In genomic region chr2:102080451-102081054, GRCh38 we compare ENCODE assay signal across 1 cellular context.
A peak's percentile ranks its signal among the peaks of the same experiment; 100 is the strongest.
TF ChIP-seq lines count a peak whose summit lies in the region.

No MANE protein-coding gene starts in this region.

TF ChIP-seq in GM12878, 131 proteins besides CTCF, POLR2A, EP300 and RAD21 (continued from another document and continues in another):
- TF ChIP-seq NKRF (conservative IDR thresholded peaks at IDR 0.05) (no peak), BACH1 (IDR thresholded peaks at IDR 0.05; ENCODE audit: borderline replicate concordance) (peak; percentile 98), ZBTB33 (IDR thresholded peaks at IDR 0.05) (no peak), NR2C2 (IDR thresholded peaks at IDR 0.05; ENCODE audit: borderline replicate concordance, control insufficient read depth, insufficient read length, low read depth) (no peak), HCFC1 (IDR thresholded peaks at IDR 0.05; ENCODE audit: low read length) (no peak), ASH2L (IDR thresholded peaks at IDR 0.05; ENCODE audit: borderline replicate concordance, low read depth) (no peak), ZSCAN29 (IDR thresholded peaks at IDR 0.05) (no peak), RELA (IDR thresholded peaks at IDR 0.05; ENCODE audit: borderline replicate concordance, partially characterized antibody) (no peak), HSF1 (IDR thresholded peaks at IDR 0.05; ENCODE audit: low read depth, low read length) (no peak), ATF3 (IDR thresholded peaks at IDR 0.05; ENCODE audit: borderline replicate concordance, extremely low read depth, low read depth, low read length) (no peak), NBN (IDR thresholded peaks at IDR 0.05) (no peak), KDM1A (IDR thresholded peaks at IDR 0.05; ENCODE audit: borderline replicate concordance) (no peak), MXI1 (IDR thresholded peaks at IDR 0.05; ENCODE audit: low read depth, low read length) (no peak), ZNF687 (IDR thresholded peaks at IDR 0.05) (no peak), SP1 (IDR thresholded peaks at IDR 0.05; ENCODE audit: low read depth, low read length) (no peak), TARDBP (IDR thresholded peaks at IDR 0.05; ENCODE audit: borderline replicate concordance) (no peak), IKZF1 (conservative IDR thresholded peaks at IDR 0.05) (peak; percentile 69), ZNF384 (IDR thresholded peaks at IDR 0.05; ENCODE audit: borderline replicate concordance, low read depth, low read length) (no peak), ELK1 (IDR thresholded peaks at IDR 0.05; ENCODE audit: low read depth, low read length) (no peak), BCL11A (IDR thresholded peaks at IDR 0.05; ENCODE audit: low read depth, low read length) (peak; percentile 68; the same call in 1 of the 2 replicates), ATF7 (IDR thresholded peaks at IDR 0.05; ENCODE audit: low read depth) (peak; percentile 95), CHD4 (IDR thresholded peaks at IDR 0.05) (no peak), MYC (IDR thresholded peaks at IDR 0.05; ENCODE audit: insufficient read depth, insufficient read length, insufficient replicate concordance, low read length, severe bottlenecking) (no peak), RCOR1 (conservative IDR thresholded peaks at IDR 0.05; ENCODE audit: low read depth, low read length) (no peak), PRDM15 (CRISPR knock-in tag; IDR thresholded peaks at IDR 0.05) (no peak), RELB (IDR thresholded peaks at IDR 0.05; ENCODE audit: low read depth) (peak; percentile 67; the same call in 1 of the 2 replicates), MAX (IDR thresholded peaks at IDR 0.05; ENCODE audit: low read depth, low read length) (no peak), USF1 (IDR thresholded peaks at IDR 0.05; ENCODE audit: borderline replicate concordance, extremely low read length, insufficient read depth, low read depth, low read length) (no peak), CHD1 (IDR thresholded peaks at IDR 0.05; ENCODE audit: low read depth, low read length) (no peak), BHLHE40 (IDR thresholded peaks at IDR 0.05; ENCODE audit: borderline replicate concordance in 1 of 2, low read depth in 2 of 2, low read length in 1 of 2) (peak in 1 of 2 experiments; percentile 45; a peak in 1 of 4 replicates), NR2F1 (conservative IDR thresholded peaks at IDR 0.05) (0 out of 2 replicates have a peak, but pooled peaks have one; percentile 43), TCF12 (IDR thresholded peaks at IDR 0.05; ENCODE audit: low read depth, low read length) (no peak), USF2 (IDR thresholded peaks at IDR 0.05; ENCODE audit: borderline replicate concordance, low read depth, low read length) (no peak), NFXL1 (IDR thresholded peaks at IDR 0.05; ENCODE audit: borderline replicate concordance) (no peak), ZNF274 (IDR thresholded peaks at IDR 0.05; ENCODE audit: insufficient read depth, insufficient read length) (no peak), FOXK2 (IDR thresholded peaks at IDR 0.05) (no peak), KAT2A (conservative IDR thresholded peaks at IDR 0.05; ENCODE audit: control insufficient read depth, low read depth, low read length) (no peak), EZH2 (IDR thresholded peaks at IDR 0.05; ENCODE audit: borderline replicate concordance, control insufficient read depth, low read depth, low read length) (no peak), SUZ12 (IDR thresholded peaks at IDR 0.05; ENCODE audit: unreplicated experiment) (no peak)
